24 cellular contexts compared by ENCODE assay signal in the genomic region with DNA sequence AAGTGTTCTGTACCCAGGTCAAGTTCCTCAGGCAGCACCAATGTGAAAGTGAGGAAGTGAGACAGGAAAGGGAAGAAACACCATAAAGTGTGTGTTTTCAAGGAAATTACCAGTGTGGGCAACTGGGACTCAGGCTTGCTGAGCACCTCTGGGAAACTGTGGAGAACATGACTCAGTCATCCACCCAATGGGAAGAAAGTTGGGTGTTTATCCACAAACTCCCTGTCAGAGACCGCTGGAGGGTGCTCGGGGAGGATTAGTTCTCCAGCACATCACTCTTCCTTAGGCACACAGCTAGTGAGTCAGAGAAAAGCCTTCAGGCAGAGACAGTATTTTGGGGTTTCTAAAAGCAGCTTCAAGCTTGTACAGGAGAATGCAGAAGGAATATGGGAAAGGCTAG.
DNase-seq lines count a peak whose midpoint lies in the region; ATAC-seq and TF ChIP-seq lines count a peak whose summit lies in the region.
"Had no signal": no experiment of that assay in that cellular context is flagged by ENCODE, and none has a peak within 500 bp of the region (broad histone marks: within the 10 kb centered on the region; RNA-seq: fewer than 3 reads in every experiment).

No MANE protein-coding gene starts in this region.

- 69% methylated on average over 2 of the region's 2 CpGs for WGBS in suprapubic skin

- H3K27ac ChIP-seq in caudate nucleus (ENCODE audit: low read depth, low read length) (peak overlapping the region; percentile 6), suprapubic skin (no peak overlapping the region), right atrium auricular region (no peak overlapping the region)
- H3K27ac ChIP-seq: BLaER1 had no signal

- DNase-seq in AG10803 (ENCODE audit: low read depth) (peak; percentile 7), M059J (ENCODE audit: low read depth) (peak; percentile 15), caudate nucleus (lab: John Stamatoyannopoulos, UW) (peak in 21 of 61 donors; percentile 0 to 56 (median 13)), inferior parietal cortex (ENCODE audit: extremely low spot score) (peak; percentile 46), suprapubic skin (ENCODE audit: low spot score in 2 of 2) (no peak), right atrium auricular region (ENCODE audit: low spot score) (no peak)
- DNase-seq: Caco-2; CD4-positive, alpha-beta T cell; DMS 273 treated with DMSO at 0.1 percent for 48 hours; DND-41; H7; MV-4-11; NCI-H1105 treated with DMSO at 0.1 percent for 48 hours; NCI-H2029 treated with DMSO at 0.1 percent for 48 hours; NCI-H226; NCI-H510A treated with DMSO at 0.1 percent for 48 hours; NCI-H774; NK-92 treated with Interleukin-12 subunit alpha and Interleukin-12 subunit beta, amount 100 ng/mL, for 24 hours; SIG-M5 had no signal

- TF ChIP-seq CTCF in AG10803 (conservative IDR thresholded peaks at IDR 0.05; ENCODE audit: low read length) (no peak), suprapubic skin (IDR thresholded peaks at IDR 0.05) (no peak), right atrium auricular region (IDR thresholded peaks at IDR 0.05) (no peak)

- no peak for TF ChIP-seq EP300 in suprapubic skin (IDR thresholded peaks at IDR 0.05)

- H3K36me3 ChIP-seq in suprapubic skin (no peaks in the 10 kb centered on the region), right atrium auricular region (no peaks in the 10 kb centered on the region)
- H3K36me3 ChIP-seq: BLaER1 had no signal

- no peak overlapping the region for H3K4me3 ChIP-seq in AG10803 (ENCODE audit: low read length)
- no peak overlapping the region for H3K4me3 ChIP-seq in suprapubic skin
- H3K4me3 ChIP-seq in right atrium auricular region: no peak overlapping the region
- H3K4me3 ChIP-seq: BLaER1, K562 had no signal

- H3K27me3 ChIP-seq in suprapubic skin: peaks cover 7% of the 10 kb centered on the region
- H3K27me3 ChIP-seq in right atrium auricular region: no peaks in the 10 kb centered on the region
- H3K27me3 ChIP-seq: BLaER1 had no signal

- no peak for TF ChIP-seq POLR2A in suprapubic skin (IDR thresholded peaks at IDR 0.05)

- no peaks in the 10 kb centered on the region for H3K9me3 ChIP-seq in suprapubic skin
- H3K9me3 ChIP-seq in right atrium auricular region: no peaks in the 10 kb centered on the region
- H3K9me3 ChIP-seq: BLaER1, Caco-2 had no signal

- H3K4me1 ChIP-seq in suprapubic skin (no peaks in the 10 kb centered on the region), right atrium auricular region (no peaks in the 10 kb centered on the region)
- H3K4me1 ChIP-seq: BLaER1, Caco-2 had no signal

- ATAC-seq in HG02973 (IDR thresholded peaks at IDR 0.05; ENCODE audit: unreplicated experiment) (no peak), HG03045 (IDR thresholded peaks at IDR 0.05; ENCODE audit: unreplicated experiment) (no peak)
- ATAC-seq: HepG2, K562 had no signal

Comparison
In these comparisons a context has a peak if more than half of its experiments do, and no peak if none do; other contexts are left out.
1. DNase-seq: peak in AG10803 (single experiment), M059J (single experiment) and inferior parietal cortex (single experiment); none in suprapubic skin (0 of 2) and right atrium auricular region (single experiment).